Comparison of ENCODE assay signal across 23 cellular contexts in the genomic region with DNA sequence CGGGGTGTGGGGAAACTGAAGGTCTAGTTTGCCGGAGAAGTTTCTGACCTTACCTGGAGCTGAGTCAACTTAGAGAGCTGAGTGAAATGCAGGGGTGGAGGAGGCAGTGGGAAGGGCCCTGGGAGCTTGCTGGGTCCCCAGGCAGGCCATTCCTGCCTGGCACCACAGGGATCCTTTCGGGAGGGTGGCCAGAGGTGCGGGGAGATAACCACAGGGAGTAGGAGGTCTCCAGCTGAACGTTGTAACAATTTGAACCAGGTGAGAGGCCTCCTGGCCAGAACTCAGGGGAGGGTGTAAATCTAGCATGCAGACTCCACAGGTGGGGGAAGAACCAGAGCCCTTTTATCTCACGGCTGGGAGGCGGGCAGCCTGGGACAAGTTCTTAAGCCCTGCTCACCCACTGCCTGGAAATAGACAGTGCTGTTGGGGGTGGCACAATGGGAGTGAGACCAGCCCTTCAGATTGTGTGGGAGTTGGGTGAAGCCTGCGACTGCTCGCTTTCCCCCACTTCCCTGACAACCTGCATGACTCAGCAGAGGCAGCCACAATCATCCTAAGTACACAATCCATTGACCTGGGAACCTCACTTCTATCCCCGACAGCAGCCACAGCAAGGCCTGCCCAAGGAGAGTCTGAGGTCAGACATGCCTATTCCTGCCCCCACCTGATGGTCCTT.
A peak's percentile ranks its signal among the peaks of the same experiment; 100 is the strongest.
DNase-seq lines count a peak whose midpoint lies in the region; ATAC-seq and TF ChIP-seq lines count a peak whose summit lies in the region.
"Had no signal": no experiment of that assay in that cellular context is flagged by ENCODE, and none has a peak within 500 bp of the region (broad histone marks: within the 10 kb centered on the region; RNA-seq: fewer than 3 reads in every experiment).

No MANE protein-coding gene starts in this region.

- peaks cover 20% of the 10 kb centered on the region for H3K4me1 Mint-ChIP-seq in WTC11
- no peaks in the 10 kb centered on the region for H3K4me1 Mint-ChIP-seq in T-helper 17 cell
- H3K4me1 Mint-ChIP-seq: activated naive CD8-positive, alpha-beta T cell treated with anti-CD3 and anti-CD28 coated beads, Interleukin-2, amount 10 ng/mL, durations not matched to agents 7 days and 5 days; CD4-positive, CD25-positive, alpha-beta regulatory T cell; central memory CD8-positive, alpha-beta T cell; naive thymus-derived CD8-positive, alpha-beta T cell had no signal

- no peak overlapping the region for H3K4me3 Mint-ChIP-seq in WTC11
- no peak overlapping the region for H3K4me3 Mint-ChIP-seq in T-helper 17 cell
- H3K4me3 Mint-ChIP-seq: activated naive CD8-positive, alpha-beta T cell treated with anti-CD3 and anti-CD28 coated beads, Interleukin-2, amount 10 ng/mL, durations not matched to agents 7 days and 5 days; CD4-positive, CD25-positive, alpha-beta regulatory T cell; central memory CD8-positive, alpha-beta T cell; naive thymus-derived CD8-positive, alpha-beta T cell; stimulated activated naive CD8-positive, alpha-beta T cell treated with anti-CD3 and anti-CD28 coated beads, Interleukin-15, Interleukin-2, amounts not matched to agents 100 ng/mL and 50 ng/mL, for 24 hours had no signal

- TF ChIP-seq CTCF in WTC11 (IDR thresholded peaks at IDR 0.05), result no peak

- 0 out of 2 replicates have a peak, but pooled peaks cover 7% of the 10 kb centered on the region for H3K36me3 Mint-ChIP-seq in WTC11
- H3K36me3 Mint-ChIP-seq in T-helper 17 cell (ENCODE audit: low read depth), result no peaks in the 10 kb centered on the region
- H3K36me3 Mint-ChIP-seq: activated naive CD8-positive, alpha-beta T cell treated with anti-CD3 and anti-CD28 coated beads, Interleukin-2, amount 10 ng/mL, durations not matched to agents 7 days and 5 days; CD4-positive, CD25-positive, alpha-beta regulatory T cell had no signal

- no peaks in the 10 kb centered on the region for H3K27me3 Mint-ChIP-seq in WTC11 (ENCODE audit: low read depth)
- no peaks in the 10 kb centered on the region for H3K27me3 Mint-ChIP-seq in T-helper 17 cell
- H3K27me3 Mint-ChIP-seq: activated naive CD8-positive, alpha-beta T cell treated with anti-CD3 and anti-CD28 coated beads, Interleukin-2, amount 10 ng/mL, durations not matched to agents 7 days and 5 days; CD4-positive, CD25-positive, alpha-beta regulatory T cell; central memory CD8-positive, alpha-beta T cell; stimulated activated naive CD8-positive, alpha-beta T cell treated with anti-CD3 and anti-CD28 coated beads, Interleukin-15, Interleukin-2, amounts not matched to agents 100 ng/mL and 50 ng/mL, for 24 hours had no signal

- DNase-seq in DMS153 (lab: John Stamatoyannopoulos, UW), result peak; percentile 46
- DNase-seq in DMS153 treated with DMSO at 0.1 percent for 48 hours (lab: John Stamatoyannopoulos, UW; ENCODE audit: unreplicated experiment), result no peak
- DNase-seq in M059J (ENCODE audit: low read depth), result peak; percentile 7
- no peak for DNase-seq in WTC11 (ENCODE audit: low spot score)
- peak; percentile 14 for DNase-seq in kidney tubule cell (ENCODE audit: low spot score)
- no peak for DNase-seq in stimulated activated naive CD8-positive, alpha-beta T cell treated with anti-CD3 and anti-CD28 coated beads, Interleukin-15, Interleukin-2, amounts not matched to agents 100 U/mL and 50 U/mL, for 24 hours
- DNase-seq in cerebellar cortex (ENCODE audit: low spot score), result no peak
- no peak for DNase-seq in T-helper 17 cell
- DNase-seq: activated CD4-positive, alpha-beta T cell treated with anti-CD3 and anti-CD28 coated beads for 4 hours; activated effector memory CD4-positive, alpha-beta T cell treated with Interleukin-2 at 50 U/mL for 16 hours; activated naive CD8-positive, alpha-beta T cell treated with anti-CD3 and anti-CD28 coated beads, Interleukin-2, amount 10 ng/mL, durations not matched to agents 7 days and 5 days; activated T-cell treated with anti-CD3 and anti-CD28 coated beads for 4 hours; CD4-positive, CD25-positive, alpha-beta regulatory T cell; dorsolateral prefrontal cortex; GOT3; left ventricle myocardium superior; naive thymus-derived CD8-positive, alpha-beta T cell; NCI-H1436; occipital lobe; Peyer's patch; thyroid gland had no signal

- ATAC-seq in WTC11 (no peak), T-helper 17 cell (no peak)
- no peak for ATAC-seq in stimulated activated naive CD8-positive, alpha-beta T cell treated with anti-CD3 and anti-CD28 coated beads, Interleukin-15, Interleukin-2, amounts not matched to agents 100 U/mL and 50 U/mL, for 24 hours
- ATAC-seq: left ventricle myocardium superior; naive thymus-derived CD8-positive, alpha-beta T cell had no signal

- H3K27ac Mint-ChIP-seq in WTC11, result no peak overlapping the region
- no peak overlapping the region for H3K27ac Mint-ChIP-seq in T-helper 17 cell
- H3K27ac Mint-ChIP-seq: activated naive CD8-positive, alpha-beta T cell treated with anti-CD3 and anti-CD28 coated beads, Interleukin-2, amount 10 ng/mL, durations not matched to agents 7 days and 5 days; CD4-positive, CD25-positive, alpha-beta regulatory T cell; stimulated activated naive CD8-positive, alpha-beta T cell treated with anti-CD3 and anti-CD28 coated beads, Interleukin-15, Interleukin-2, amounts not matched to agents 100 ng/mL and 50 ng/mL, for 24 hours had no signal

- POLR2A ChIA-PET in WTC11 (lab: Charles Lee), result no interaction called here

- H3K9me3 ChIP-seq in T-helper 17 cell (ENCODE audit: control insufficient read depth, low read length, poor library complexity, severe bottlenecking), result no peaks in the 10 kb centered on the region
- H3K9me3 ChIP-seq: Peyer's patch, thyroid gland had no signal

- CTCF ChIA-PET in WTC11 (lab: Charles Lee), result no interaction called here

- H3K9me3 Mint-ChIP-seq in WTC11, result peaks cover 26% of the 10 kb centered on the region
- H3K9me3 Mint-ChIP-seq: activated naive CD8-positive, alpha-beta T cell treated with anti-CD3 and anti-CD28 coated beads, Interleukin-2, amount 10 ng/mL, durations not matched to agents 7 days and 5 days had no signal

TF ChIP-seq in WTC11, 78 proteins besides CTCF, POLR2A, EP300 and RAD21:
- no peak for TF ChIP-seq RELA (CRISPR knock-in tag; IDR thresholded peaks at IDR 0.05; ENCODE audit: borderline replicate concordance)
- no peak for TF ChIP-seq JAZF1 (CRISPR knock-in tag; IDR thresholded peaks at IDR 0.05)
- TF ChIP-seq ZNF423 (CRISPR knock-in tag; IDR thresholded peaks at IDR 0.05), result peak; percentile 54

Comparison
In these comparisons a context has a peak if more than half of its experiments do, and no peak if none do; other contexts are left out.
1. DNase-seq: peak in DMS153 (single experiment), M059J (single experiment) and kidney tubule cell (single experiment); none in DMS153 treated with DMSO at 0.1 percent for 48 hours (single experiment), WTC11 (single experiment), stimulated activated naive CD8-positive, alpha-beta T cell treated with anti-CD3 and anti-CD28 coated beads, Interleukin-15, Interleukin-2, amounts not matched to agents 100 U/mL and 50 U/mL, for 24 hours (single experiment), cerebellar cortex (single experiment) and T-helper 17 cell (0 of 3).